8 cellular contexts compared by ENCODE assay signal in genomic region chr19:10228925-10229324, GRCh38.
DNase-seq lines count a peak whose midpoint lies in the region; ATAC-seq lines count a peak whose summit lies in the region.

No MANE protein-coding gene starts in this region.

- ATAC-seq in GM21515 (IDR thresholded peaks at IDR 0.05; ENCODE audit: unreplicated experiment) = no peak
- no peak for ATAC-seq in HG02759 (IDR thresholded peaks at IDR 0.05; ENCODE audit: unreplicated experiment)

- peak; percentile 31 for DNase-seq in activated gamma-delta T cell treated with Interleukin-2 at 50 U/mL for 16 hours
- DNase-seq in activated gamma-delta T cell (lab: John Stamatoyannopoulos, UW) = no peak
- DNase-seq in NAMALWA (ENCODE audit: low spot score) = peak; percentile 80
- peak; percentile 38 for DNase-seq in activated T-cell treated with anti-CD3 and anti-CD28 coated beads, Interleukin-2, amount 50 U/mL, for 1 hour
- peak; percentile 62 for DNase-seq in germinal center (ENCODE audit: low spot score)
- peak; percentile 10 for DNase-seq in stimulated activated CD8-positive, alpha-beta memory T cell treated with anti-CD3 and anti-CD28 coated beads, Interleukin-7, amount 100 ng/mL, for 4 hours (ENCODE audit: low read depth in 2 of 2)
